Comparison of ENCODE assay signal across 18 cellular contexts in the genomic region with DNA sequence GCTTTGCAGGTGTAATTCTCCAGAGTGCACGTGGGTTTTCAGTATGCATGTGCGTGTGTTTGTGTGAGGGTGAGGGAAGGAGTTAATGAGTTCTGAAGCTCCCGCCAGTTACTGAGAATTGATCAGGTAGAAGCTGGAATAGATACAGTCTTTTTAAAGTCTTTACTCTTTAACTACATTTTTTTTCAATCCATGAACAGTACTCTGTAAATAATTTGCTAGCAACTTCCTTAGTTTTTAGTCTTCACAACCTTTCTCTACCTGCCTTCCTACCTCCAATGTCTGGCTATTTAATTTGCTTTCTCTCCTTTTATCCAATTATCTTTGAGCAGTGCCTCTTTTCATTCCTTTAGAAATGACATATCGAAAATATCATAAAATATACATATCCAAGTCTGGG. TPM values are rescaled to one million over a fixed set of nuclear protein-coding genes. Genes with fewer than 3 reads are reported as not detected.
DNase-seq lines count a peak whose midpoint lies in the region; ATAC-seq and TF ChIP-seq lines count a peak whose summit lies in the region.
"Had no signal": no experiment of that assay in that cellular context is flagged by ENCODE, and none has a peak within 500 bp of the region (broad histone marks: within the 10 kb centered on the region; RNA-seq: fewer than 3 reads in every experiment).

No MANE protein-coding gene starts in this region.

- WGBS in H9 (ENCODE audit: extremely low coverage, insufficient read length, low lambda C conversion rate) = no CpG with 5 or more reads among the region's 4 CpGs

- intact Hi-C loops in left cardiac atrium (cut with DNase I) = no loop called here

- H3K9me3 Mint-ChIP-seq in WTC11 (peaks cover 8% of the 10 kb centered on the region), H9 (no peaks in the 10 kb centered on the region)
- H3K9me3 Mint-ChIP-seq: CD4-positive, alpha-beta T cell had no signal

- no peak overlapping the region for H3K4me2 ChIP-seq in H9 (ENCODE audit: insufficient read depth, insufficient read length, low read length)

- H4K5ac ChIP-seq in H9 (ENCODE audit: insufficient read length, low read depth, low read length) = no peak overlapping the region

- no peaks in the 10 kb centered on the region for H4K20me1 ChIP-seq in H9 (ENCODE audit: control insufficient read depth, insufficient read depth, insufficient read length)

- H3K27me3 ChIP-seq in cardiac muscle cell (no peaks in the 10 kb centered on the region), H9 (ENCODE audit: insufficient read depth, low read length) (no peaks in the 10 kb centered on the region)
- H3K27me3 ChIP-seq: Peyer's patch had no signal

- H3K4me1 ChIP-seq in cardiac muscle cell (ENCODE audit: low read depth) = peaks cover 13% of the 10 kb centered on the region
- peaks cover 2% of the 10 kb centered on the region; the same call in 1 of the 2 replicates for H3K4me1 ChIP-seq in H9 (ENCODE audit: insufficient read depth, low read length)
- H3K4me1 ChIP-seq: Caco-2 had no signal

- no peak overlapping the region for H4K91ac ChIP-seq in H9 (ENCODE audit: insufficient read length, low read depth, low read length)

- no peak for ATAC-seq in left cardiac atrium
- no peak for ATAC-seq in WTC11
- ATAC-seq: Right ventricle myocardium inferior had no signal

- H3K9me3 ChIP-seq in cardiac muscle cell (ENCODE audit: low read depth) (no peaks in the 10 kb centered on the region), H9 (ENCODE audit: control insufficient read depth, low read depth, low read length) (no peaks in the 10 kb centered on the region)
- H3K9me3 ChIP-seq: Caco-2, Peyer's patch had no signal

- no peak overlapping the region for H2BK20ac ChIP-seq in H9 (ENCODE audit: low read depth, low read length, poor library complexity, severe bottlenecking)

- H3K4me3 Mint-ChIP-seq in WTC11 (no peak overlapping the region), H9 (no peak overlapping the region)
- H3K4me3 Mint-ChIP-seq: CD4-positive, alpha-beta T cell had no signal

- H3K4me1 Mint-ChIP-seq in WTC11 (peaks cover 44% of the 10 kb centered on the region), H9 (peaks cover 24 to 42% of the 10 kb centered on the region in 2 experiments)

- H3T11ph ChIP-seq in H9 (ENCODE audit: low read length) = no peak overlapping the region

- H3K79me1 ChIP-seq in H9 (ENCODE audit: insufficient read depth, low read depth, low read length, poor library complexity, severe bottlenecking) = no peaks in the 10 kb centered on the region

- no peak overlapping the region for H2AK5ac ChIP-seq in H9 (ENCODE audit: insufficient read length, low read length)

- no peak overlapping the region for H3K4me3 ChIP-seq in cardiac muscle cell
- H3K4me3 ChIP-seq: Peyer's patch had no signal

- no peak overlapping the region for H2AFZ ChIP-seq in H9 (ENCODE audit: low read length)

- H3K27ac ChIP-seq in cardiac muscle cell (peak overlapping the region; percentile 15), H9 (ENCODE audit: insufficient read length, low read depth, low read length) (no peak overlapping the region)
- H3K27ac ChIP-seq: Peyer's patch had no signal

- H3K4ac ChIP-seq in H9 (ENCODE audit: low read depth, low read length) = no peak overlapping the region

- no peak for DNase-seq in cardiac muscle cell (ENCODE audit: low read depth in 1 of 2, low spot score in 1 of 2)
- DNase-seq in left cardiac atrium = no peak
- DNase-seq in WTC11 (ENCODE audit: low spot score) = no peak
- peak; percentile 26 for DNase-seq in left kidney (ENCODE audit: low read depth, low spot score)
- no peak for DNase-seq in cerebellum (ENCODE audit: low spot score)
- no peak for DNase-seq in hippocampal formation (lab: John Stamatoyannopoulos, UW)
- DNase-seq in H9 = no peak
- DNase-seq: Caco-2; CD4-positive, alpha-beta T cell; DMS153; GDM1; GOT3; KG1; MV-4-11; NCI-H1694 treated with DMSO at 0.1 percent for 48 hours; NCI-H226; Peyer's patch had no signal

- no peaks in the 10 kb centered on the region for H3K27me3 Mint-ChIP-seq in WTC11 (ENCODE audit: low read depth)
- H3K27me3 Mint-ChIP-seq in H9 (ENCODE audit: low read depth) = no peaks in the 10 kb centered on the region
- H3K27me3 Mint-ChIP-seq: CD4-positive, alpha-beta T cell had no signal

- peak overlapping the region; percentile 64 for H3K27ac Mint-ChIP-seq in WTC11
- peak overlapping the region in 1 of 3 experiments; percentile 15; a peak in 2 of 7 replicates for H3K27ac Mint-ChIP-seq in H9
- H3K27ac Mint-ChIP-seq: CD4-positive, alpha-beta T cell had no signal

- no peak overlapping the region for H3K56ac ChIP-seq in H9 (ENCODE audit: insufficient read length, low read depth, low read length)

- H3K79me2 ChIP-seq in H9 (ENCODE audit: insufficient read depth, low read length) = peaks cover 7% of the 10 kb centered on the region; the same call in 1 of the 2 replicates

- no peak overlapping the region for H2BK5ac ChIP-seq in H9 (ENCODE audit: insufficient read length, low read length)

- no peak overlapping the region for H2BK15ac ChIP-seq in H9 (ENCODE audit: low read depth, low read length)

- TF ChIP-seq CTCF in cardiac muscle cell (IDR thresholded peaks at IDR 0.05; ENCODE audit: low read depth, low read length) = no peak
- no peak for TF ChIP-seq CTCF in WTC11 (IDR thresholded peaks at IDR 0.05)
- TF ChIP-seq CTCF in H9 (conservative IDR thresholded peaks at IDR 0.05) = no peak

- CTCF ChIA-PET in WTC11 (lab: Charles Lee) = interaction anchor here (0.6 kb wide), 1 partner anchor 9 kb away, joined by 4 read pairs; no protein-coding TSS in a partner anchor

- no peaks in the 10 kb centered on the region for H3K23me2 ChIP-seq in H9 (ENCODE audit: insufficient read length, low read depth, low read length, poor library complexity, severe bottlenecking)

- H4K8ac ChIP-seq in H9 (replicated peaks; ENCODE audit: insufficient read length, low read depth, low read length) = no peak overlapping the region

- H3K9ac ChIP-seq in H9 (ENCODE audit: extremely low read depth, insufficient read length, low read length) = no peak overlapping the region

- no peak overlapping the region for H2BK12ac ChIP-seq in H9 (ENCODE audit: insufficient read length, low read depth, low read length)

- H3K18ac ChIP-seq in H9 (ENCODE audit: insufficient read length, low read depth, low read length) = no peak overlapping the region

- no peak overlapping the region for H3K14ac ChIP-seq in H9 (ENCODE audit: insufficient read depth, low read length)

- H3K36me3 Mint-ChIP-seq in WTC11 = peaks cover 9% of the 10 kb centered on the region
- H3K36me3 Mint-ChIP-seq in H9 (ENCODE audit: insufficient read depth in 1 of 3, low read depth in 3 of 3) = peaks cover 0 to 8% (median 8%) of the 10 kb centered on the region in 3 experiments; a peak in 5 of 7 replicates

- H3K36me3 ChIP-seq in cardiac muscle cell = no peaks in the 10 kb centered on the region
- H3K36me3 ChIP-seq: Peyer's patch had no signal

- POLR2A ChIA-PET in WTC11 (lab: Charles Lee) = no interaction called here

- H2BK120ac ChIP-seq in H9 (ENCODE audit: low read depth, low read length, poor library complexity, severe bottlenecking) = no peak overlapping the region

- H3K23ac ChIP-seq in H9 (ENCODE audit: insufficient read length, low read depth, low read length) = no peak overlapping the region

TF ChIP-seq in WTC11, 78 proteins besides CTCF, POLR2A, EP300 and RAD21 (continues in another document):
- TF ChIP-seq ZNF138 (CRISPR knock-in tag; conservative IDR thresholded peaks at IDR 0.05) (no peak), CREB1 (CRISPR knock-in tag; IDR thresholded peaks at IDR 0.05) (no peak), ELF4 (CRISPR knock-in tag; IDR thresholded peaks at IDR 0.05; ENCODE audit: low read depth) (no peak), ZNF532 (CRISPR knock-in tag; IDR thresholded peaks at IDR 0.05; ENCODE audit: borderline replicate concordance) (no peak)

RNA-seq across cellular contexts. Expression of gene ARHGAP42, which starts 25.5 kb away (rescaled TPM):
- total RNA-seq in cardiac muscle cell (90.9 and 135 TPM in 2 replicates), left cardiac atrium (10 to 100 TPM in 1 of 2 donors, 1 to 10 TPM in 1; 9.0 to 12.8 TPM), WTC11 (2021) (30.0 to 32.5 TPM (median 31.7 TPM) in 3 replicates), cerebellum (21.4 TPM), H9 (2021) (35.5 and 39.1 TPM in 2 replicates)
- 64.8 and 91.3 TPM in 2 replicates for polyA plus RNA-seq in cardiac muscle cell
- total RNA-seq: CD4-positive, alpha-beta T cell had no signal
